Comparison of ENCODE assay signal across 8 cellular contexts in genomic region chr2:169363570-169364150, GRCh38. TPM values are rescaled to one million over a fixed set of nuclear protein-coding genes. Genes with fewer than 3 reads are reported as not detected.
DNase-seq lines count a peak whose midpoint lies in the region; ATAC-seq and TF ChIP-seq lines count a peak whose summit lies in the region.

No MANE protein-coding gene starts in this region.

- TF ChIP-seq POLR2A in body of pancreas (IDR thresholded peaks at IDR 0.05) = no peak

- peaks cover 38% of the 10 kb centered on the region for H3K4me1 Mint-ChIP-seq in HFFc6 (ENCODE audit: low read depth)

- H3K36me3 Mint-ChIP-seq in HFFc6 (ENCODE audit: low read depth) = no peaks in the 10 kb centered on the region

- H3K27me3 Mint-ChIP-seq in HFFc6 (ENCODE audit: insufficient read depth) = peaks cover 31% of the 10 kb centered on the region

- no peaks in the 10 kb centered on the region for H3K9me3 Mint-ChIP-seq in HFFc6

- H3K36me3 ChIP-seq in RWPE2 (ENCODE audit: low read depth) (no peaks in the 10 kb centered on the region), body of pancreas (replicated peaks in 1 of 2; ENCODE audit: insufficient read depth in 1 of 2, low read depth in 2 of 2) (no peaks in the 10 kb centered on the region)

- intact Hi-C loops in body of pancreas (cut with DNase I) = no loop called here

- H3K4me3 Mint-ChIP-seq in HFFc6 = peak overlapping the region; percentile 83

- H3K4me3 ChIP-seq in RWPE2 (ENCODE audit: severe bottlenecking) (peak overlapping the region; percentile 20), body of pancreas (peak overlapping the region in 1 of 2 donors; percentile 10)

- no peak overlapping the region for H3K27ac Mint-ChIP-seq in HFFc6

- DNase-seq in EH (ENCODE audit: low read depth) = peak; percentile 16
- no peak for DNase-seq in HFFc6
- no peak for DNase-seq in RWPE2 (ENCODE audit: low spot score)
- peak in 3 of 4 donors; percentile 18 to 33 (median 20) for DNase-seq in body of pancreas
- DNase-seq in kidney tubule cell (ENCODE audit: low spot score) = peak; percentile 21
- DNase-seq in stimulated activated CD4-positive, alpha-beta T cell treated with anti-CD3 and anti-CD28 coated beads, Interleukin-15, amount 100 ng/mL, for 24 hours = peak; percentile 69
- no peak for DNase-seq in NCI-H446 treated with DMSO at 0.1 percent for 48 hours (lab: John Stamatoyannopoulos, UW)

- TF ChIP-seq CTCF in HFFc6 (IDR thresholded peaks at IDR 0.05) (no peak), RWPE2 (IDR thresholded peaks at IDR 0.05; ENCODE audit: poor library complexity, severe bottlenecking) (no peak), body of pancreas (IDR thresholded peaks at IDR 0.05) (no peak)

- H3K4me1 ChIP-seq in RWPE2 (ENCODE audit: insufficient read depth, poor library complexity, severe bottlenecking) (no peaks in the 10 kb centered on the region), body of pancreas (peaks cover 37% of the 10 kb centered on the region)

- H3K27me3 ChIP-seq in RWPE2 (ENCODE audit: insufficient read depth, poor library complexity, severe bottlenecking) (peaks cover 68% of the 10 kb centered on the region), body of pancreas (peaks cover 0 to 21% of the 10 kb centered on the region in 2 donors)

- H3K9me3 ChIP-seq in RWPE2 (ENCODE audit: severe bottlenecking) (no peaks in the 10 kb centered on the region), body of pancreas (no peaks in the 10 kb centered on the region)

- H3K27ac ChIP-seq in RWPE2 (ENCODE audit: poor library complexity, severe bottlenecking) (no peak overlapping the region), body of pancreas (no peak overlapping the region)

- 0 to 1% methylated on average over 14 to 26 of the region's 26 CpGs for WGBS in body of pancreas, 2 donors

- ATAC-seq in RWPE2 (ENCODE audit: low read depth) (peak; percentile 19; the same call in 1 of the 3 replicates), body of pancreas (no peak), HG03025 (IDR thresholded peaks at IDR 0.05; ENCODE audit: low FRiP score, unreplicated experiment) (no peak)

RNA-seq across cellular contexts. Expression of gene LRP2, which starts 1.3 kb away (rescaled TPM):
- total RNA-seq in HFFc6 (2021; fragmentation: NEBNext Ultra II Directional; extraction: Animal tissue kit (Norgen Biotek cat#: 25700)) = not detected
- under 1 TPM in 1 of 2 donors, not detected in 1; under 0.01 TPM for total RNA-seq in body of pancreas

Comparison
In these comparisons a context has a peak if more than half of its experiments do, and no peak if none do; other contexts are left out.
1. DNase-seq: peak in EH (single experiment), body of pancreas (3 of 4), kidney tubule cell (single experiment) and stimulated activated CD4-positive, alpha-beta T cell treated with anti-CD3 and anti-CD28 coated beads, Interleukin-15, amount 100 ng/mL, for 24 hours (single experiment); none in HFFc6 (single experiment), RWPE2 (single experiment) and NCI-H446 treated with DMSO at 0.1 percent for 48 hours (single experiment).